8 cellular contexts compared by ENCODE assay signal in the genomic region with DNA sequence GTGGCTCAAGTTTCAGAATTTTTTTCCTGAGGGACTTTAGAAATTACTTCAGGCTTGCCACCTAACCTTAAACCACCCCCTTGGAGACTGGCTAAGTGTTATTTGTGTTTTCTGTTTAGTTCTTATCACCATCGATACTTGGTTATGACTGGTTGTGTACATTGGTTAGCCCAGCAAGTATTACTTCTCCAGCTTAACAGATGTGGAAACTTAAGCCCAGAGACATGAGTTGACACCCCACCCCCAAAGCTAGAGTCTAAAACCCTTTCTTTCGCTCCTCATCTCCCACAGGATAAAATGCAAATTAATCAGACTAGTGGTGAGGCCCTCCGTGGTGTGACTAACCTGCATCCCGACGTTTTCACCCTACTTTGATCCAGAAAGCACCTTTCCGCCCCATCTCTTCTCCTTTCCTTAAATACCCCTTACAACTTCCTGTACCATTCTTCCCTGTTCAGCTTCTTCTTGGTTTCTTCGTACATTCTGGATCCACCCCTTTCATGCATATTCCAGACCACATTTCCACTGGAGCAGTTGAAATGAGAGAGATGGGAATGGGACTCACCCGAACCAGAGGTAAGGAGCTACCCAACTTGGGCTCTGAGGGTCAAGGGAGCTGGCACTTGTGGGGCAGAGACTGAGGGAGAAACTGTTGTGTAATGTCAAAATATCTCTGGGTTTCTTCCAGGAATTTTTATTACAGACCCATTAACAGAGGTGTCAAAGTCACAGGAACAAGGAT. TPM values are rescaled to one million over a fixed set of nuclear protein-coding genes. Genes with fewer than 3 reads are reported as not detected.
DNase-seq lines count a peak whose midpoint lies in the region; ATAC-seq and TF ChIP-seq lines count a peak whose summit lies in the region.

No MANE protein-coding gene starts in this region.

- no peaks in the 10 kb centered on the region for H3K36me3 ChIP-seq in trophoblast cell (ENCODE audit: control insufficient read depth in 1 of 2, insufficient read depth in 2 of 2, low read length in 2 of 2)

- no peaks in the 10 kb centered on the region for H3K27me3 ChIP-seq in trophoblast cell (ENCODE audit: insufficient read depth, low read length)

- TF ChIP-seq CTCF in epithelial cell of esophagus (IDR thresholded peaks at IDR 0.05; ENCODE audit: insufficient read depth, low read depth, low read length, missing control alignments) = no peak

- peak; percentile 9 for ATAC-seq in GM18505 (IDR thresholded peaks at IDR 0.05; ENCODE audit: unreplicated experiment)
- peak; percentile 23 for ATAC-seq in HG02610 (IDR thresholded peaks at IDR 0.05; ENCODE audit: unreplicated experiment)
- no peak for ATAC-seq in GM18873 (IDR thresholded peaks at IDR 0.05; ENCODE audit: low FRiP score, unreplicated experiment)
- ATAC-seq in HG02623 (IDR thresholded peaks at IDR 0.05; ENCODE audit: unreplicated experiment) = no peak

- H3K27ac ChIP-seq in trophoblast cell (ENCODE audit: low read depth, low read length) = peak overlapping the region; percentile 77

- H2BK120ac ChIP-seq in trophoblast cell (ENCODE audit: insufficient read depth, low read length, poor library complexity) = no peak overlapping the region

- no peak overlapping the region for H4K12ac ChIP-seq in trophoblast cell (ENCODE audit: low read depth, low read length)

- TF ChIP-seq POLR2A in GM18505 (IDR thresholded peaks at IDR 0.05; ENCODE audit: borderline replicate concordance, extremely low read depth, insufficient read depth, insufficient read length) = no peak

- no peaks in the 10 kb centered on the region for H3K9me3 ChIP-seq in trophoblast cell (ENCODE audit: insufficient read depth, low read depth, low read length)

- peaks cover 6% of the 10 kb centered on the region for H3K79me2 ChIP-seq in trophoblast cell (ENCODE audit: control insufficient read depth, insufficient read depth, low read length, poor library complexity)

- peak overlapping the region; percentile 43 for H3K4me3 ChIP-seq in epithelial cell of esophagus (ENCODE audit: low read length)
- peak overlapping the region; percentile 34 for H3K4me3 ChIP-seq in trophoblast cell (ENCODE audit: low read depth, low read length)

- H3K4me2 ChIP-seq in trophoblast cell (ENCODE audit: low read length) = peak overlapping the region; percentile 58

- H2BK12ac ChIP-seq in trophoblast cell (ENCODE audit: low read length) = peak overlapping the region; percentile 84

- peak overlapping the region; percentile 68 for H2AK5ac ChIP-seq in trophoblast cell (ENCODE audit: low read length)

- H3K9ac ChIP-seq in trophoblast cell (ENCODE audit: low read length) = peak overlapping the region; percentile 0

- peaks cover 8% of the 10 kb centered on the region in 2 experiments for H3K4me1 ChIP-seq in trophoblast cell (ENCODE audit: control insufficient read depth in 1 of 2, insufficient read depth in 2 of 2, low read length in 2 of 2)

- H2BK5ac ChIP-seq in trophoblast cell (ENCODE audit: low read depth, low read length, poor library complexity) = peak overlapping the region; percentile 53

- no peak overlapping the region for H3K18ac ChIP-seq in trophoblast cell (ENCODE audit: low read length)

- peak overlapping the region; percentile 42 for H4K91ac ChIP-seq in trophoblast cell (ENCODE audit: low read depth, low read length)

- peaks cover 10% of the 10 kb centered on the region for H3K79me1 ChIP-seq in trophoblast cell (ENCODE audit: low read length)

- WGBS in trophoblast cell (ENCODE audit: extremely low coverage, insufficient coverage, insufficient read length) = 96% methylated on average over 3 of the region's 8 CpGs

- H4K8ac ChIP-seq in trophoblast cell (ENCODE audit: low read depth, low read length) = peak overlapping the region; percentile 46

- H3K14ac ChIP-seq in trophoblast cell (ENCODE audit: low read length) = peak overlapping the region; percentile 20

- H2AFZ ChIP-seq in trophoblast cell (ENCODE audit: insufficient read depth, low read length, poor library complexity) = peak overlapping the region; percentile 7

- no peak overlapping the region for H3K23ac ChIP-seq in trophoblast cell (ENCODE audit: low read length)

- H3K4ac ChIP-seq in trophoblast cell (ENCODE audit: low read depth, low read length) = no peak overlapping the region

- DNase-seq in RPMI7951 (ENCODE audit: low read depth) (peak; percentile 33), epithelial cell of esophagus (ENCODE audit: low read depth) (peak; percentile 53), trophoblast cell (no peak), HuH-7 (ENCODE audit: low spot score) (no peak)

RNA-seq across cellular contexts. Expression of a gene that starts 0.8 kb away (rescaled TPM):
- 27.0 and 31.5 TPM in 2 replicates for total RNA-seq in RPMI7951 (2014; rRNA removed; shearing (Covaris generic))
- 14.3 and 15.3 TPM in 2 replicates for polyA plus RNA-seq in trophoblast cell (2013)

RNA-seq across cellular contexts. Expression of a gene that starts 29.6 kb away (rescaled TPM):
- total RNA-seq in RPMI7951 (2014; rRNA removed; shearing (Covaris generic)) = 0.48 TPM in 1 of 2 replicates, not detected in the other
- polyA plus RNA-seq in trophoblast cell (2013) = 0.26 and 0.46 TPM in 2 replicates

Comparison
In these comparisons a context has a peak if more than half of its experiments do, and no peak if none do; other contexts are left out.
1. ATAC-seq: peak in GM18505 (single experiment) and HG02610 (single experiment); none in GM18873 (single experiment) and HG02623 (single experiment).
2. DNase-seq: peak in RPMI7951 (single experiment) and epithelial cell of esophagus (single experiment); none in trophoblast cell (0 of 2) and HuH-7 (single experiment).